ENCODE assay signal across 8 cellular contexts in genomic region chr10:102055647-102056419, GRCh38. TPM values are rescaled to one million over a fixed set of nuclear protein-coding genes. Genes with fewer than 3 reads are reported as not detected.
DNase-seq lines count a peak whose midpoint lies in the region; ATAC-seq and TF ChIP-seq lines count a peak whose summit lies in the region.

ARMH3 (minus strand) TSS chr10:102056173; CDS start chr10:102040114, 16,059 bp downstream.

- H3K79me2 ChIP-seq in parathyroid adenoma = peaks cover 19% of the 10 kb centered on the region

- peak; percentile 92 for ATAC-seq in HG02623 (IDR thresholded peaks at IDR 0.05; ENCODE audit: unreplicated experiment)

- H3K36me3 ChIP-seq in cardiac muscle cell (no peaks in the 10 kb centered on the region), parathyroid adenoma (ENCODE audit: control insufficient read depth, insufficient read depth, low read length) (no peaks in the 10 kb centered on the region), tibial nerve (no peaks in the 10 kb centered on the region)

- DNase-seq in GM10266 (ENCODE audit: extremely low spot score) (peak; percentile 97), NCI-H1105 treated with DMSO at 0.1 percent for 48 hours (lab: John Stamatoyannopoulos, UW) (peak; percentile 87), SW 1271 (lab: John Stamatoyannopoulos, UW) (peak; percentile 85 to 90), cardiac muscle cell (ENCODE audit: low read depth in 1 of 2, low spot score in 1 of 2) (peak; percentile 98 to 99), tibial nerve (ENCODE audit: low spot score in 2 of 2) (peak; percentile 77 to 94)
- DNase-seq in activated naive CD8-positive, alpha-beta T cell treated with anti-CD3 and anti-CD28 coated beads, Interleukin-2, amount 50 U/mL, for 16 hours (ENCODE audit: low read depth, low spot score) = peak; percentile 74

- H3K4me3 ChIP-seq in cardiac muscle cell (peak within 1 kb of the TSS; percentile 64), parathyroid adenoma (ENCODE audit: low read depth, low read length) (peak within 1 kb of the TSS; percentile 97), tibial nerve (peak within 1 kb of the TSS; percentile 84 to 89 (median 87))

- TF ChIP-seq CTCF in GM10266 (IDR thresholded peaks at IDR 0.05; ENCODE audit: control insufficient read depth, insufficient read depth, low read depth, missing control alignments) (no peak), cardiac muscle cell (IDR thresholded peaks at IDR 0.05; ENCODE audit: low read depth, low read length) (no peak), parathyroid adenoma (IDR thresholded peaks at IDR 0.05) (no peak), tibial nerve (IDR thresholded peaks at IDR 0.05) (peak in 2 of 5 experiments; percentile 41 to 61)

- H3K27me3 ChIP-seq in cardiac muscle cell = no peaks in the 10 kb centered on the region
- H3K27me3 ChIP-seq in parathyroid adenoma (ENCODE audit: control insufficient read depth, insufficient read depth, low read length) = no peaks in the 10 kb centered on the region
- H3K27me3 ChIP-seq in tibial nerve = no peaks in the 10 kb centered on the region

- peak within 1 kb of the TSS; percentile 94 for H2AFZ ChIP-seq in parathyroid adenoma

- peak within 1 kb of the TSS; percentile 78 for H3K9ac ChIP-seq in parathyroid adenoma

- WGBS in tibial nerve, 2 donors = 1% methylated on average over 35 to 42 of the region's 79 CpGs

- TF ChIP-seq POLR2A in tibial nerve (IDR thresholded peaks at IDR 0.05) = peak; percentile 15 to 55

- H3K4me2 ChIP-seq in parathyroid adenoma (ENCODE audit: low read length) = peak within 1 kb of the TSS; percentile 95

- H3K9me3 ChIP-seq in cardiac muscle cell (ENCODE audit: low read depth) = no peaks in the 10 kb centered on the region
- H3K9me3 ChIP-seq in parathyroid adenoma (ENCODE audit: control insufficient read depth, low read length) = no peaks in the 10 kb centered on the region
- no peaks in the 10 kb centered on the region for H3K9me3 ChIP-seq in tibial nerve

- H3K27ac ChIP-seq in cardiac muscle cell = peak within 1 kb of the TSS; percentile 92
- H3K27ac ChIP-seq in parathyroid adenoma = peak within 1 kb of the TSS; percentile 86
- H3K27ac ChIP-seq in tibial nerve = peak within 1 kb of the TSS; percentile 80 to 98 (median 94)

- TF ChIP-seq EP300 in tibial nerve (IDR thresholded peaks at IDR 0.05) = peak; percentile 35 to 81

- H3K4me1 ChIP-seq in cardiac muscle cell (ENCODE audit: low read depth) (no peaks in the 10 kb centered on the region), parathyroid adenoma (no peaks in the 10 kb centered on the region), tibial nerve (peaks cover 0 to 41% (median 10%) of the 10 kb centered on the region in 4 donors)

RNA-seq across cellular contexts. Expression of gene ARMH3, which starts in this region (rescaled TPM):
- total RNA-seq in cardiac muscle cell (5.0 and 7.1 TPM in 2 replicates), tibial nerve (10 to 100 TPM; 16.9 to 19.5 (median 18.5) TPM)
- polyA plus RNA-seq in cardiac muscle cell = 11.8 and 17.2 TPM in 2 replicates

Comparison
In these comparisons a context has a peak if more than half of its experiments do, and no peak if none do; other contexts are left out.
1. Peak in every context shown above with its lines: DNase-seq, ATAC-seq, H3K4me3 ChIP-seq and H3K27ac ChIP-seq.